ENCODE assay signal across 28 cellular contexts in genomic region chr3:72112435-72112834, GRCh38.
"Had no signal": no experiment of that assay in that cellular context is flagged by ENCODE, and none has a peak within 500 bp of the region (broad histone marks: within the 10 kb centered on the region; RNA-seq: fewer than 3 reads in every experiment).

No MANE protein-coding gene starts in this region.

- H3K9me3 ChIP-seq: ovary, psoas muscle, spleen, suprapubic skin, testis, tibial artery, transverse colon, upper lobe of right lung, uterus had no signal

- DNase-seq: natural killer cell; occipital lobe; ovary; posterior cingulate gyrus; psoas muscle; right cardiac atrium; spleen; stimulated activated CD4-positive, alpha-beta T cell treated with anti-CD3 and anti-CD28 coated beads, Interleukin-12 subunit alpha, Interleukin-12 subunit beta, amount 100 ng/mL, for 4 hours; stimulated activated CD4-positive, alpha-beta T cell treated with anti-CD3 and anti-CD28 coated beads, Interleukin-1b, Interleukin-23, amount 100 ng/mL, for 48 hours; stimulated activated CD4-positive, alpha-beta T cell treated with anti-CD3 and anti-CD28 coated beads, Interleukin-4, amount 100 ng/mL, for 1 hour; stimulated activated CD4-positive, alpha-beta T cell treated with anti-CD3 and anti-CD28 coated beads, Interleukin-4, amount 100 ng/mL, for 4 hours; stimulated activated CD8-positive, alpha-beta memory T cell treated with anti-CD3 and anti-CD28 coated beads, Interleukin-4, amount 100 ng/mL, for 48 hours; stimulated activated naive CD4-positive, alpha-beta T cell; stimulated activated naive CD8-positive, alpha-beta T cell treated with anti-CD3 and anti-CD28 coated beads, Interleukin-15, amount 100 ng/mL, for 72 hours; stimulated activated naive CD8-positive, alpha-beta T cell treated with anti-CD3 and anti-CD28 coated beads, Interleukin-15, Interleukin-2, amounts not matched to agents 100 U/mL and 50 U/mL, for 24 hours; substantia nigra; testis; tibial artery; transverse colon; upper lobe of right lung; uterus had no signal

- H3K4me1 ChIP-seq: neural progenitor cell, parathyroid adenoma, spleen, suprapubic skin, testis, transverse colon, upper lobe of right lung, uterus had no signal

- H3K4me2 ChIP-seq: neural progenitor cell, smooth muscle cell had no signal

- H3K27me3 ChIP-seq: neural progenitor cell, ovary, spleen, suprapubic skin, testis, tibial artery, transverse colon, upper lobe of right lung, uterus had no signal

- H3K36me3 ChIP-seq: neural progenitor cell, ovary, spleen, suprapubic skin, tibial artery, transverse colon, upper lobe of right lung, uterus had no signal

- H3K79me2 ChIP-seq: parathyroid adenoma had no signal

- ATAC-seq: natural killer cell; right cardiac atrium; sciatic nerve; stimulated activated memory B cell treated with anti-CD40 and anti-IgM and Interleukin-4, amounts not matched to agents 10 μg/mL and 1 μg/mL and 100 μg/mL, for 72 hours; stimulated activated naive CD8-positive, alpha-beta T cell treated with anti-CD3 and anti-CD28 coated beads, Interleukin-15, amount 100 ng/mL, for 72 hours; stimulated activated naive CD8-positive, alpha-beta T cell treated with anti-CD3 and anti-CD28 coated beads, Interleukin-15, Interleukin-2, amounts not matched to agents 100 U/mL and 50 U/mL, for 24 hours; upper lobe of right lung had no signal

- H3K9ac ChIP-seq: neural progenitor cell, parathyroid adenoma had no signal

- H3K4me3 ChIP-seq: neural progenitor cell, ovary, psoas muscle, skin epidermis, smooth muscle cell, spleen, suprapubic skin, testis, tibial artery, transverse colon, upper lobe of right lung, uterus had no signal

- H3K27ac ChIP-seq: neural progenitor cell, ovary, parathyroid adenoma, psoas muscle, skin epidermis, spleen, suprapubic skin, testis, tibial artery, transverse colon, upper lobe of right lung, uterus had no signal

- H2AFZ ChIP-seq: neural progenitor cell, parathyroid adenoma had no signal
